Comparison of ENCODE assay signal across 19 cellular contexts in genomic region chr17:42573095-42573494, GRCh38. TPM values are rescaled to one million over a fixed set of nuclear protein-coding genes. Genes with fewer than 3 reads are reported as not detected.
DNase-seq lines count a peak whose midpoint lies in the region; ATAC-seq and TF ChIP-seq lines count a peak whose summit lies in the region.
"Had no signal": no experiment of that assay in that cellular context is flagged by ENCODE, and none has a peak within 500 bp of the region (broad histone marks: within the 10 kb centered on the region; RNA-seq: fewer than 3 reads in every experiment).

No MANE protein-coding gene starts in this region.

- H3K79me2 ChIP-seq in SK-N-SH (ENCODE audit: insufficient read depth), result peaks cover 75% of the 10 kb centered on the region

- H3K9me2 ChIP-seq in SK-N-SH, result no peaks in the 10 kb centered on the region

- ATAC-seq in HG02610 (IDR thresholded peaks at IDR 0.05; ENCODE audit: unreplicated experiment) (no peak), GM21619 (IDR thresholded peaks at IDR 0.05; ENCODE audit: unreplicated experiment) (no peak)
- ATAC-seq: activated T-cell treated with anti-CD3 and anti-CD28 coated beads, Interleukin-2, amount 50 U/mL, for 4 hours; foreskin keratinocyte; T-helper 17 cell had no signal

- H3K9ac ChIP-seq in adipocyte (ENCODE audit: low read length) (peak overlapping the region; percentile 6), SK-N-SH (no peak overlapping the region)

- no peak for TF ChIP-seq EP300 in SK-N-SH (IDR thresholded peaks at IDR 0.05; ENCODE audit: borderline replicate concordance in 1 of 2, low read depth in 1 of 2, low read length in 1 of 2)

- H3F3A ChIP-seq in SK-N-SH (replicated peaks; ENCODE audit: insufficient read depth), result peaks cover 52% of the 10 kb centered on the region

- peak overlapping the region; percentile 31 for H3K27ac ChIP-seq in 22Rv1
- no peak overlapping the region for H3K27ac ChIP-seq in SK-N-SH (ENCODE audit: low read depth in 2 of 2, low read length in 1 of 2)
- H3K27ac ChIP-seq: foreskin keratinocyte, ovary, sigmoid colon had no signal

- H3K4me1 ChIP-seq in adipocyte (ENCODE audit: control insufficient read depth, insufficient read depth, low read length), result peaks cover 52% of the 10 kb centered on the region
- H3K4me1 ChIP-seq in SK-N-SH (ENCODE audit: control insufficient read depth in 1 of 2, insufficient read depth in 2 of 2, low read depth in 1 of 2, low read length in 1 of 2), result peaks cover 6 to 8% of the 10 kb centered on the region in 2 experiments; a peak in 2 of 4 replicates
- H3K4me1 ChIP-seq: foreskin keratinocyte had no signal

- TF ChIP-seq CTCF in 22Rv1 (IDR thresholded peaks at IDR 0.05) (no peak), CD14-positive monocyte (IDR thresholded peaks at IDR 0.05) (no peak), SK-N-SH (IDR thresholded peaks at IDR 0.05) (no peak)

- H4K20me1 ChIP-seq in SK-N-SH (ENCODE audit: insufficient read depth), result no peaks in the 10 kb centered on the region

- no peak for TF ChIP-seq RAD21 in SK-N-SH (IDR thresholded peaks at IDR 0.05; ENCODE audit: low read length)

- H3K4me1 Mint-ChIP-seq in CD14-positive monocyte, result peaks cover 36% of the 10 kb centered on the region

- H3K9me3 ChIP-seq in adipocyte (ENCODE audit: control insufficient read depth, low read length) (no peaks in the 10 kb centered on the region), SK-N-SH (no peaks in the 10 kb centered on the region)
- H3K9me3 ChIP-seq: ovary, sigmoid colon had no signal

- peaks cover 0 to 2% (median 0%) of the 10 kb centered on the region in 3 donors for H3K27me3 Mint-ChIP-seq in CD14-positive monocyte (ENCODE audit: low read depth in 3 of 3)
- H3K27me3 Mint-ChIP-seq: T-helper 17 cell had no signal

- no peak for DNase-seq in CD14-positive monocyte (ENCODE audit: low spot score)
- DNase-seq in adipocyte (ENCODE audit: low read depth), result no peak
- no peak for DNase-seq in SK-N-SH
- DNase-seq in SHP77 (lab: John Stamatoyannopoulos, UW), result no peak
- DNase-seq: activated CD4-positive, alpha-beta T cell treated with anti-CD3 and anti-CD28 coated beads for 48 hours; activated T-cell treated with anti-CD3 and anti-CD28 coated beads, Interleukin-2, amount 50 U/mL, for 4 hours; DMS153; foreskin keratinocyte; NCI-H2171; NCI-H82; RPMI8226; sigmoid colon; stimulated activated CD4-positive, alpha-beta T cell treated with anti-CD3 and anti-CD28 coated beads, Interleukin-2, amount 100 ng/mL, for 24 hours; T-helper 17 cell had no signal

- peaks cover 0 to 2% (median 0%) of the 10 kb centered on the region in 7 donors for H3K9me3 Mint-ChIP-seq in CD14-positive monocyte
- H3K9me3 Mint-ChIP-seq: activated T-cell treated with anti-CD3 and anti-CD28 coated beads, Interleukin-2, amount 50 U/mL, for 4 hours had no signal

- H3K4me2 ChIP-seq in SK-N-SH, result no peak overlapping the region

- intact Hi-C loops in CD14-positive monocyte (cut with micrococcal nuclease), result no loop called here

- TF ChIP-seq POLR2A in Raji (IDR thresholded peaks at IDR 0.05; ENCODE audit: insufficient read depth, low read depth, low read length), result 0 out of 2 replicates have a peak, but pooled peaks have one; percentile 10

- H3K27ac Mint-ChIP-seq in CD14-positive monocyte, result peak overlapping the region in 6 of 7 donors; percentile 5 to 86 (median 59)
- H3K27ac Mint-ChIP-seq: T-helper 17 cell had no signal

- H3K27me3 ChIP-seq in adipocyte (replicated peaks; ENCODE audit: control insufficient read depth, insufficient read depth, low read length) (no peaks in the 10 kb centered on the region), SK-N-SH (ENCODE audit: insufficient read depth) (no peaks in the 10 kb centered on the region)
- H3K27me3 ChIP-seq: foreskin keratinocyte, ovary, sigmoid colon had no signal

- H2AFZ ChIP-seq in SK-N-SH (ENCODE audit: low read depth), result no peak overlapping the region

- H3K4me3 ChIP-seq in adipocyte (ENCODE audit: low read length) (no peak overlapping the region), SK-N-SH (ENCODE audit: low read depth in 2 of 2, low read length in 1 of 2) (no peak overlapping the region)
- H3K4me3 ChIP-seq: ovary, sigmoid colon had no signal

- peaks cover 64 to 78% of the 10 kb centered on the region in 2 donors for H3K36me3 Mint-ChIP-seq in CD14-positive monocyte

- POLR2A ChIA-PET in SK-N-SH (lab: Yijun Ruan, JAX), result no interaction called here

- 77% methylated on average over 4 of the region's 4 CpGs for WGBS in SK-N-SH (ENCODE audit: low lambda C conversion rate)

- peaks cover 67% of the 10 kb centered on the region for H3K36me3 ChIP-seq in adipocyte (ENCODE audit: control insufficient read depth, insufficient read depth, low read length, severe bottlenecking)
- peaks cover 53 to 61% of the 10 kb centered on the region in 2 experiments for H3K36me3 ChIP-seq in SK-N-SH (replicated peaks in 1 of 2; ENCODE audit: control insufficient read depth in 1 of 2, insufficient read depth in 2 of 2, low read length in 1 of 2)
- H3K36me3 ChIP-seq: ovary had no signal

- CTCF ChIA-PET in SK-N-SH (lab: Yijun Ruan, JAX), result interaction anchor here (0.7 to 8.3 kb wide), 3 partner anchors 41 to 247 kb away, joined by 3 to 221 read pairs (median 4); partner anchors contain the start of genes CCR10 and PLEKHH3

- H3K4me3 Mint-ChIP-seq in CD14-positive monocyte, result no peak overlapping the region
- H3K4me3 Mint-ChIP-seq: activated T-cell treated with anti-CD3 and anti-CD28 coated beads, Interleukin-2, amount 50 U/mL, for 4 hours; T-helper 17 cell had no signal

TF ChIP-seq in SK-N-SH, 30 proteins besides CTCF, POLR2A, EP300 and RAD21:
- TF ChIP-seq SIN3A (IDR thresholded peaks at IDR 0.05; ENCODE audit: borderline replicate concordance, low read depth, low read length) (no peak), FOXJ3 (CRISPR knock-in tag; IDR thresholded peaks at IDR 0.05) (no peak), FOSL2 (IDR thresholded peaks at IDR 0.05; ENCODE audit: borderline replicate concordance, low read depth) (no peak)
TF ChIP-seq in SK-N-SH: peak in this region for 0.

RNA-seq across cellular contexts. Expression of gene PSMC3IP, which starts 4.4 kb away (rescaled TPM):
- polyA plus RNA-seq in CD14-positive monocyte (not detected), SK-N-SH (2012; rRNA removed) (14.2 and 17.3 TPM in 2 replicates)
- polyA plus RNA-seq in SK-N-SH (2012; cell fraction: cytosol; rRNA removed), result 15.8 and 20.1 TPM in 2 replicates
- polyA plus RNA-seq in SK-N-SH (2012; cell fraction: nucleus; rRNA removed), result 23.6 and 31.7 TPM in 2 replicates

RNA-seq across cellular contexts. Expression of gene MLX, which starts 6.2 kb away (rescaled TPM):
- polyA plus RNA-seq in CD14-positive monocyte (10 to 100 TPM; 61.4 to 63.5 TPM), SK-N-SH (2012; rRNA removed) (44.5 and 66.4 TPM in 2 replicates)
- polyA plus RNA-seq in SK-N-SH (2012; cell fraction: cytosol; rRNA removed), result 33.1 and 41.8 TPM in 2 replicates
- polyA plus RNA-seq in SK-N-SH (2012; cell fraction: nucleus; rRNA removed), result 154 and 172 TPM in 2 replicates

RNA-seq across cellular contexts. Expression of gene COASY, which starts 11.1 kb away (rescaled TPM):
- polyA plus RNA-seq in CD14-positive monocyte (10 to 100 TPM; 52.6 to 57.9 TPM), SK-N-SH (2012; rRNA removed) (56.6 and 69.4 TPM in 2 replicates)
- 32.0 and 48.4 TPM in 2 replicates for polyA plus RNA-seq in SK-N-SH (2012; cell fraction: cytosol; rRNA removed)
- 145 and 151 TPM in 2 replicates for polyA plus RNA-seq in SK-N-SH (2012; cell fraction: nucleus; rRNA removed)

RNA-seq across cellular contexts. Expression of gene HSD17B1, which starts 20.4 kb away (rescaled TPM):
- polyA plus RNA-seq in CD14-positive monocyte (under 1 TPM; 0.19 to 0.27 TPM), SK-N-SH (2012; rRNA removed) (1.2 and 1.3 TPM in 2 replicates)
- polyA plus RNA-seq in SK-N-SH (2012; cell fraction: cytosol; rRNA removed), result 0.49 and 0.83 TPM in 2 replicates
- 2.2 and 3.7 TPM in 2 replicates for polyA plus RNA-seq in SK-N-SH (2012; cell fraction: nucleus; rRNA removed)

RNA-seq across cellular contexts. Expression of gene RETREG3, which starts 36.1 kb away (rescaled TPM):
- polyA plus RNA-seq in CD14-positive monocyte (10 to 100 TPM; 69.9 TPM), SK-N-SH (2012; rRNA removed) (13.3 and 24.9 TPM in 2 replicates)
- polyA plus RNA-seq in SK-N-SH (2012; cell fraction: cytosol; rRNA removed), result 9.9 and 11.9 TPM in 2 replicates
- polyA plus RNA-seq in SK-N-SH (2012; cell fraction: nucleus; rRNA removed), result 23.4 and 25.6 TPM in 2 replicates

Comparison
In these comparisons a context has a peak if more than half of its experiments do, and no peak if none do; other contexts are left out.
1. RNA of gene PSMC3IP, which starts 4.4 kb away (polyA plus RNA-seq): 14.2 to 31.7 TPM in SK-N-SH; not detected in CD14-positive monocyte; every median in the first group is over 10 times any median in the second.